8 cellular contexts compared by ENCODE assay signal in genomic region chr10:77846718-77847311, GRCh38.
DNase-seq lines count a peak whose midpoint lies in the region; ATAC-seq and TF ChIP-seq lines count a peak whose summit lies in the region.

No MANE protein-coding gene starts in this region.

- H3K9me3 ChIP-seq in CD8-positive, alpha-beta T cell (ENCODE audit: low read length): no peaks in the 10 kb centered on the region
- no peaks in the 10 kb centered on the region for H3K9me3 ChIP-seq in right cardiac atrium (ENCODE audit: control insufficient read depth, low read length)

- ATAC-seq in CD8-positive, alpha-beta T cell: peak; percentile 88
- ATAC-seq in right cardiac atrium: peak; percentile 72 to 80
- no peak for ATAC-seq in GM21576 (IDR thresholded peaks at IDR 0.05; ENCODE audit: unreplicated experiment)

- peak; percentile 21 to 73 (median 51) for DNase-seq in CD8-positive, alpha-beta T cell
- DNase-seq in GM20000 (ENCODE audit: low spot score) (peak; percentile 83), LoVo (ENCODE audit: low spot score) (peak; percentile 69), T follicular helper cell (ENCODE audit: low read depth) (peak; percentile 44), anterior cingulate cortex (lab: John Stamatoyannopoulos, UW) (peak in 56 of 58 donors; percentile 26 to 88 (median 69)), right cardiac atrium (peak; percentile 67 to 91 (median 88))

- H3K36me3 ChIP-seq in CD8-positive, alpha-beta T cell (ENCODE audit: insufficient read depth, low read length): no peaks in the 10 kb centered on the region
- H3K36me3 ChIP-seq in rectal smooth muscle tissue (ENCODE audit: control insufficient read depth, insufficient read depth, low read length): peaks cover 14% of the 10 kb centered on the region

- no peak overlapping the region for H3K4me3 ChIP-seq in CD8-positive, alpha-beta T cell (ENCODE audit: low read depth, low read length)
- H3K4me3 ChIP-seq in right cardiac atrium (ENCODE audit: low read length) (no peak overlapping the region), rectal smooth muscle tissue (ENCODE audit: low read length) (no peak overlapping the region)

- CTCF ChIA-PET in CD8-positive, alpha-beta T cell (lab: Charles Lee): interaction anchor here (0.6 to 1.7 kb wide), 12 partner anchors 9 to 1527 kb away, joined by 3 to 18 read pairs (median 4); no protein-coding TSS in a partner anchor

- WGBS in right cardiac atrium: 26% methylated on average over 21 of the region's 21 CpGs

- H3K27ac Mint-ChIP-seq in CD8-positive, alpha-beta T cell: no peak overlapping the region

- H3K9me3 Mint-ChIP-seq in CD8-positive, alpha-beta T cell: no peaks in the 10 kb centered on the region

- peaks cover 6% of the 10 kb centered on the region for H3K4me1 Mint-ChIP-seq in CD8-positive, alpha-beta T cell (ENCODE audit: low read depth)

- intact Hi-C loops in CD8-positive, alpha-beta T cell (cut with DNase I, micrococcal nuclease): loop anchor here (1.0 to 10.0 kb wide), 4 partner anchors 26 to 1350 kb away; partner anchors contain the start of gene POLR3A (in 1 of the 2)
- intact Hi-C loops in right cardiac atrium (cut with DNase I): loop anchor here in 3 of 4 donors (10.0 kb wide), 1 partner anchor 128 kb away; no protein-coding TSS in a partner anchor

- no peaks in the 10 kb centered on the region for H3K27me3 ChIP-seq in CD8-positive, alpha-beta T cell (ENCODE audit: insufficient read depth, low read length)
- H3K27me3 ChIP-seq in right cardiac atrium (ENCODE audit: control insufficient read depth, insufficient read depth) (no peaks in the 10 kb centered on the region), rectal smooth muscle tissue (ENCODE audit: control insufficient read depth, insufficient read depth, low read length) (no peaks in the 10 kb centered on the region)

- H3K27me3 Mint-ChIP-seq in CD8-positive, alpha-beta T cell (ENCODE audit: low read depth): no peaks in the 10 kb centered on the region

- H3K27ac ChIP-seq in CD8-positive, alpha-beta T cell (ENCODE audit: low read depth, low read length): no peak overlapping the region
- H3K27ac ChIP-seq in right cardiac atrium (ENCODE audit: low read length): no peak overlapping the region
- peak overlapping the region; percentile 90 for H3K27ac ChIP-seq in rectal smooth muscle tissue (ENCODE audit: low read depth, low read length)

- no peak overlapping the region for H3K4me3 Mint-ChIP-seq in CD8-positive, alpha-beta T cell

- H3K36me3 Mint-ChIP-seq in CD8-positive, alpha-beta T cell: no peaks in the 10 kb centered on the region

- POLR2A ChIA-PET in CD8-positive, alpha-beta T cell (lab: Charles Lee): no interaction called here

- TF ChIP-seq CTCF in CD8-positive, alpha-beta T cell (IDR thresholded peaks at IDR 0.05): peak; percentile 74
- TF ChIP-seq CTCF in GM20000 (IDR thresholded peaks at IDR 0.05; ENCODE audit: extremely low read depth, missing control alignments): peak; percentile 90

- H3K9ac ChIP-seq in rectal smooth muscle tissue (ENCODE audit: low read length): no peak overlapping the region

- no peaks in the 10 kb centered on the region for H3K4me1 ChIP-seq in CD8-positive, alpha-beta T cell (ENCODE audit: insufficient read depth, low read length)
- no peaks in the 10 kb centered on the region for H3K4me1 ChIP-seq in right cardiac atrium (ENCODE audit: control insufficient read depth, insufficient read depth, low read length)
- H3K4me1 ChIP-seq in rectal smooth muscle tissue (ENCODE audit: control insufficient read depth, insufficient read depth, low read length): peaks cover 28% of the 10 kb centered on the region
